9 cellular contexts compared by ENCODE assay signal in the genomic region with DNA sequence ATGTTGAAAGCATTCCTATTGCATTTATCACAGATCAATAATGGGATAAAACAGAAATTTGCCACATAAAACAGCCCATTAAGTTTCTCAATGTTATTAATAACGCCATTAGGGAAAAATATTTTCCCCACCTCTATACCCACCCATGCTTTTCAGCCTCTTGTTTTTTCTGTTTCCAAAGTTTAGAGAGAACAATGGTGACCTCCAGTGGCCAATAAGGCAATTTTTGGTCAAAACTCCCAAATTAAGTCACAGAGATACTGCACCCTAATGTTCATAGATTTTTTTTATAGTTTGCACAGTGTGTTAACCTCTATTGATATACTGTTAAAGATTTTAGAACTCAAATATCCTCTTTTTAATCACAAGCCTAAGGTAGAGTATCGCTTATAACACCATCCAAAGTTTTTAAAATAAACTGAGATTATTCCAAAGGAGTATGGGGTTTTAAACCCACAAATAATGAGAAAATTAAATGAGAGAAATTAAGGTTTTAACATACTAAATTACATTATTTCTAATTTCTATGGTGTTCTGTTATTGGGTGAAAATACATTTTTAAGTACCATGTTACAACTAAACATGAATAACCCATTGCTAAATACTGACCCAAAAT.
DNase-seq lines count a peak whose midpoint lies in the region; FAIRE-seq and TF ChIP-seq lines count a peak whose summit lies in the region.
"Had no signal": no experiment of that assay in that cellular context is flagged by ENCODE, and none has a peak within 500 bp of the region (broad histone marks: within the 10 kb centered on the region; RNA-seq: fewer than 3 reads in every experiment).

No MANE protein-coding gene starts in this region.

- no peaks in the 10 kb centered on the region for H3F3A ChIP-seq in smooth muscle cell (ENCODE audit: low read depth)

- no peak overlapping the region for H3K4me3 ChIP-seq in smooth muscle cell

- 56% methylated on average over 2 of the region's 2 CpGs for WGBS in smooth muscle cell (ENCODE audit: low lambda C conversion rate)

- H3K79me2 ChIP-seq in smooth muscle cell (ENCODE audit: low read depth) = no peaks in the 10 kb centered on the region

- H3K4me2 ChIP-seq in smooth muscle cell = no peak overlapping the region

- no peaks in the 10 kb centered on the region for H3K9me3 ChIP-seq in smooth muscle cell (replicated peaks; ENCODE audit: low read depth)

- no peaks in the 10 kb centered on the region for H3K27me3 ChIP-seq in smooth muscle cell (ENCODE audit: low read depth)

- no peak overlapping the region for H3K9ac ChIP-seq in smooth muscle cell (ENCODE audit: low read depth)

- DNase-seq in NCI-H2196 (lab: John Stamatoyannopoulos, UW; ENCODE audit: unreplicated experiment) = peak; percentile 3
- DNase-seq in NCI-H2196 treated with DMSO at 0.1 percent for 48 hours (lab: John Stamatoyannopoulos, UW; ENCODE audit: unreplicated experiment) = no peak
- DNase-seq in M059J (ENCODE audit: low read depth) = peak; percentile 23
- DNase-seq in smooth muscle cell (lab: John Stamatoyannopoulos, UW; ENCODE audit: unreplicated experiment) = no peak
- DNase-seq in DMS79 (lab: John Stamatoyannopoulos, UW) = no peak
- DNase-seq in substantia nigra (lab: John Stamatoyannopoulos, UW) = no peak
- DNase-seq in retina = no peak
- DNase-seq: CD8-positive, alpha-beta memory T cell had no signal

- peak; percentile 79 for FAIRE-seq in endometrium (lab: Jason Lieb, UNC)

- no peaks in the 10 kb centered on the region for H3K36me3 ChIP-seq in smooth muscle cell (ENCODE audit: low read depth)

- peak; percentile 62 for TF ChIP-seq CTCF in smooth muscle cell (IDR thresholded peaks at IDR 0.05; ENCODE audit: borderline replicate concordance, insufficient read depth, poor library complexity, severe bottlenecking)

- H4K20me1 ChIP-seq in smooth muscle cell (ENCODE audit: low read depth) = no peaks in the 10 kb centered on the region

- H3K27ac ChIP-seq in smooth muscle cell (ENCODE audit: low read depth) (no peak overlapping the region), substantia nigra (ENCODE audit: low read depth, low read length, poor library complexity, severe bottlenecking) (no peak overlapping the region)

- peaks cover 10% of the 10 kb centered on the region for H3K4me1 ChIP-seq in smooth muscle cell (ENCODE audit: low read depth)

- H2AFZ ChIP-seq in smooth muscle cell (ENCODE audit: low read depth) = no peak overlapping the region

Comparison
In these comparisons a context has a peak if more than half of its experiments do, and no peak if none do; other contexts are left out.
1. DNase-seq: peak in NCI-H2196 (single experiment) and M059J (single experiment); none in NCI-H2196 treated with DMSO at 0.1 percent for 48 hours (single experiment), smooth muscle cell (single experiment), DMS79 (single experiment), substantia nigra (0 of 49) and retina (single experiment).